9 cellular contexts compared by ENCODE assay signal in genomic region chr17:78838574-78839005, GRCh38. TPM values are rescaled to one million over a fixed set of nuclear protein-coding genes. Genes with fewer than 3 reads are reported as not detected.
DNase-seq lines count a peak whose midpoint lies in the region; ATAC-seq, FAIRE-seq and TF ChIP-seq lines count a peak whose summit lies in the region.
"Had no signal": no experiment of that assay in that cellular context is flagged by ENCODE, and none has a peak within 500 bp of the region (broad histone marks: within the 10 kb centered on the region; RNA-seq: fewer than 3 reads in every experiment).

No MANE protein-coding gene starts in this region.

- no peak for ATAC-seq in A549
- ATAC-seq in GM21423 (IDR thresholded peaks at IDR 0.05; ENCODE audit: unreplicated experiment), result no peak
- ATAC-seq in sciatic nerve, result no peak
- ATAC-seq: heart right ventricle had no signal

- peak overlapping the region; percentile 84 for H3K4me3 Mint-ChIP-seq in activated CD4-positive, alpha-beta memory T cell treated with anti-CD3 and anti-CD28 coated beads for 36 hours

- FAIRE-seq in A549 (lab: Jason Lieb, UNC), result no peak

- H3K9me3 ChIP-seq in A549, result no peaks in the 10 kb centered on the region
- H3K9me3 ChIP-seq in HAP-1, result no peaks in the 10 kb centered on the region
- H3K9me3 ChIP-seq in ascending aorta, result no peaks in the 10 kb centered on the region
- H3K9me3 ChIP-seq: heart right ventricle had no signal

- DNase-seq in A549 (ENCODE audit: low read depth in 1 of 2, low spot score in 1 of 2) (no peak), HAP-1 (ENCODE audit: low spot score in 2 of 2) (no peak), kidney tubule cell (ENCODE audit: low spot score) (peak; percentile 30), ascending aorta (ENCODE audit: low spot score in 2 of 2) (no peak), sciatic nerve (ENCODE audit: low spot score) (no peak)
- no peak for DNase-seq in activated CD4-positive, alpha-beta memory T cell treated with anti-CD3 and anti-CD28 coated beads for 36 hours
- DNase-seq in stimulated activated CD4-positive, alpha-beta T cell treated with anti-CD3 and anti-CD28 coated beads, Interleukin-2, amount 100 ng/mL, for 48 hours, result no peak
- DNase-seq: heart right ventricle had no signal

- H3K9me3 Mint-ChIP-seq in activated CD4-positive, alpha-beta memory T cell treated with anti-CD3 and anti-CD28 coated beads for 36 hours, result no peaks in the 10 kb centered on the region

- intact Hi-C loops in activated CD4-positive, alpha-beta memory T cell treated with anti-CD3 and anti-CD28 coated beads for 36 hours (cut with micrococcal nuclease), result loop anchor here (1.0 kb wide), 1 partner anchor 21 kb away; no protein-coding TSS in a partner anchor
- intact Hi-C loops in ascending aorta (cut with DNase I) (no loop called here), sciatic nerve (cut with DNase I) (no loop called here)

- peak overlapping the region; percentile 99; the same call in 2 of the 3 replicates for H3K4me3 ChIP-seq in A549
- peak overlapping the region; percentile 78 for H3K4me3 ChIP-seq in HAP-1
- peak overlapping the region in 1 of 2 donors; percentile 92 for H3K4me3 ChIP-seq in ascending aorta

- TF ChIP-seq POLR2A in A549 (IDR thresholded peaks at IDR 0.05; ENCODE audit: low read length), result no peak

- POLR2A ChIA-PET in A549 (lab: Yijun Ruan, JAX), result interaction anchor here (0.7 kb wide), 1 partner anchor 19 kb away, joined by 3 read pairs; no protein-coding TSS in a partner anchor
- POLR2A ChIA-PET in activated CD4-positive, alpha-beta memory T cell treated with anti-CD3 and anti-CD28 coated beads for 36 hours (lab: Charles Lee), result no interaction called here

- peaks cover 39% of the 10 kb centered on the region for H3K4me1 Mint-ChIP-seq in activated CD4-positive, alpha-beta memory T cell treated with anti-CD3 and anti-CD28 coated beads for 36 hours (ENCODE audit: low read depth)

- peak overlapping the region; percentile 96 for H3K4me2 ChIP-seq in A549

- CTCF ChIA-PET in A549 (lab: Yijun Ruan, JAX), result interaction anchor here (0.6 to 1.6 kb wide), 3 partner anchors 19 to 341 kb away, joined by 3 to 6 read pairs (median 4); no protein-coding TSS in a partner anchor
- CTCF ChIA-PET in activated CD4-positive, alpha-beta memory T cell treated with anti-CD3 and anti-CD28 coated beads for 36 hours (lab: Charles Lee), result interaction anchor here (1.1 kb wide), 1 partner anchor 18 kb away, joined by 3 read pairs; no protein-coding TSS in a partner anchor

- WGBS in A549 (ENCODE audit: missing lambda C conversion rate), result 94% methylated on average over 22 of the region's 22 CpGs

- in situ Hi-C loops in HAP-1 (cut with MboI; ENCODE audit: low sequenced_read_pairs), result no loop called here

- H3K27me3 ChIP-seq in HAP-1 (ENCODE audit: low read depth) (no peaks in the 10 kb centered on the region), ascending aorta (no peaks in the 10 kb centered on the region)
- H3K27me3 ChIP-seq: heart right ventricle had no signal

- H3K27ac ChIP-seq in A549 (peak overlapping the region in 1 of 2 experiments; percentile 92; a peak in 2 of 6 replicates), ascending aorta (no peak overlapping the region)

- TF ChIP-seq RAD21 in A549 (conservative IDR thresholded peaks at IDR 0.05 in 1 of 2, IDR thresholded peaks at IDR 0.05 in 1 of 2), result no peak

- H3K4me1 ChIP-seq in A549 (peaks cover 24% of the 10 kb centered on the region), HAP-1 (peaks cover 8% of the 10 kb centered on the region), ascending aorta (peaks cover 0 to 11% of the 10 kb centered on the region in 2 donors)

- H3K27me3 Mint-ChIP-seq in activated CD4-positive, alpha-beta memory T cell treated with anti-CD3 and anti-CD28 coated beads for 36 hours, result no peaks in the 10 kb centered on the region

- H3K27ac Mint-ChIP-seq in activated CD4-positive, alpha-beta memory T cell treated with anti-CD3 and anti-CD28 coated beads for 36 hours, result peak overlapping the region; percentile 87

- TF ChIP-seq EP300 in A549 (IDR thresholded peaks at IDR 0.05), result no peak

- TF ChIP-seq CTCF in A549 (IDR thresholded peaks at IDR 0.05), result no peak
- no peak for TF ChIP-seq CTCF in ascending aorta (IDR thresholded peaks at IDR 0.05)

- H3K36me3 Mint-ChIP-seq in activated CD4-positive, alpha-beta memory T cell treated with anti-CD3 and anti-CD28 coated beads for 36 hours, result peaks cover 43% of the 10 kb centered on the region

- H3K36me3 ChIP-seq in HAP-1 (replicated peaks), result peaks cover 49% of the 10 kb centered on the region
- H3K36me3 ChIP-seq in ascending aorta, result peaks cover 37 to 43% of the 10 kb centered on the region in 2 donors

TF ChIP-seq in A549, 52 proteins besides CTCF, POLR2A, EP300 and RAD21:
- TF ChIP-seq HDAC2 (IDR thresholded peaks at IDR 0.05) (no peak), NPAS2 (CRISPR knock-in tag; IDR thresholded peaks at IDR 0.05; ENCODE audit: borderline replicate concordance) (no peak), MAFK (IDR thresholded peaks at IDR 0.05; ENCODE audit: partially characterized antibody) (no peak), PHF8 (IDR thresholded peaks at IDR 0.05; ENCODE audit: borderline replicate concordance, low read depth) (no peak)

RNA-seq across cellular contexts. Expression of gene USP36, which starts 2.0 kb away (rescaled TPM):
- polyA plus RNA-seq in A549 (2011; rRNA removed), result 49.0 and 59.0 TPM in 2 replicates
- polyA plus RNA-seq in A549 (2012; cell fraction: cytosol; rRNA removed), result 41.6 and 47.2 TPM in 2 replicates
- polyA plus RNA-seq in A549 (2012; cell fraction: nucleus; rRNA removed), result 118 and 157 TPM in 2 replicates
- polyA plus RNA-seq in A549 (2017; fragmentation: RNase III; extraction: RNeasy Plus Mini Kit Qiagen cat#74134 plus additional on column Dnase treatment), result 40.7 to 43.8 TPM (median 41.1 TPM) in 3 replicates
- polyA minus RNA-seq in A549 (2011; rRNA and poly(A)+ RNA removed), result 79.8 and 90.9 TPM in 2 replicates
- total RNA-seq in activated CD4-positive, alpha-beta memory T cell treated with anti-CD3 and anti-CD28 coated beads for 36 hours, result 10 to 100 TPM; 71.2 to 74.3 TPM
- 111 TPM for total RNA-seq in ascending aorta
- 109 TPM for total RNA-seq in sciatic nerve

RNA-seq across cellular contexts. Expression of gene CYTH1, which starts 56.5 kb away (rescaled TPM):
- 36.0 and 38.5 TPM in 2 replicates for polyA plus RNA-seq in A549 (2011; rRNA removed)
- polyA plus RNA-seq in A549 (2012; cell fraction: cytosol; rRNA removed), result 27.3 and 34.2 TPM in 2 replicates
- 72.4 and 88.1 TPM in 2 replicates for polyA plus RNA-seq in A549 (2012; cell fraction: nucleus; rRNA removed)
- polyA plus RNA-seq in A549 (2017; fragmentation: RNase III; extraction: RNeasy Plus Mini Kit Qiagen cat#74134 plus additional on column Dnase treatment), result 45.9 to 54.3 TPM (median 46.2 TPM) in 3 replicates
- 32.0 and 37.1 TPM in 2 replicates for polyA minus RNA-seq in A549 (2011; rRNA and poly(A)+ RNA removed)
- total RNA-seq in activated CD4-positive, alpha-beta memory T cell treated with anti-CD3 and anti-CD28 coated beads for 36 hours, result 100 to 1,000 TPM; 184 to 204 TPM
- total RNA-seq in ascending aorta, result 46.5 TPM
- total RNA-seq in sciatic nerve, result 75.9 TPM
